ENCODE assay signal across 2 cellular contexts in genomic region chr15:101447168-101447533, GRCh38.
TF ChIP-seq lines count a peak whose summit lies in the region.

No MANE protein-coding gene starts in this region.

TF ChIP-seq in HepG2, 621 proteins besides CTCF, POLR2A, EP300 and RAD21 (continues in another document):
- TF ChIP-seq, protein P1, sequence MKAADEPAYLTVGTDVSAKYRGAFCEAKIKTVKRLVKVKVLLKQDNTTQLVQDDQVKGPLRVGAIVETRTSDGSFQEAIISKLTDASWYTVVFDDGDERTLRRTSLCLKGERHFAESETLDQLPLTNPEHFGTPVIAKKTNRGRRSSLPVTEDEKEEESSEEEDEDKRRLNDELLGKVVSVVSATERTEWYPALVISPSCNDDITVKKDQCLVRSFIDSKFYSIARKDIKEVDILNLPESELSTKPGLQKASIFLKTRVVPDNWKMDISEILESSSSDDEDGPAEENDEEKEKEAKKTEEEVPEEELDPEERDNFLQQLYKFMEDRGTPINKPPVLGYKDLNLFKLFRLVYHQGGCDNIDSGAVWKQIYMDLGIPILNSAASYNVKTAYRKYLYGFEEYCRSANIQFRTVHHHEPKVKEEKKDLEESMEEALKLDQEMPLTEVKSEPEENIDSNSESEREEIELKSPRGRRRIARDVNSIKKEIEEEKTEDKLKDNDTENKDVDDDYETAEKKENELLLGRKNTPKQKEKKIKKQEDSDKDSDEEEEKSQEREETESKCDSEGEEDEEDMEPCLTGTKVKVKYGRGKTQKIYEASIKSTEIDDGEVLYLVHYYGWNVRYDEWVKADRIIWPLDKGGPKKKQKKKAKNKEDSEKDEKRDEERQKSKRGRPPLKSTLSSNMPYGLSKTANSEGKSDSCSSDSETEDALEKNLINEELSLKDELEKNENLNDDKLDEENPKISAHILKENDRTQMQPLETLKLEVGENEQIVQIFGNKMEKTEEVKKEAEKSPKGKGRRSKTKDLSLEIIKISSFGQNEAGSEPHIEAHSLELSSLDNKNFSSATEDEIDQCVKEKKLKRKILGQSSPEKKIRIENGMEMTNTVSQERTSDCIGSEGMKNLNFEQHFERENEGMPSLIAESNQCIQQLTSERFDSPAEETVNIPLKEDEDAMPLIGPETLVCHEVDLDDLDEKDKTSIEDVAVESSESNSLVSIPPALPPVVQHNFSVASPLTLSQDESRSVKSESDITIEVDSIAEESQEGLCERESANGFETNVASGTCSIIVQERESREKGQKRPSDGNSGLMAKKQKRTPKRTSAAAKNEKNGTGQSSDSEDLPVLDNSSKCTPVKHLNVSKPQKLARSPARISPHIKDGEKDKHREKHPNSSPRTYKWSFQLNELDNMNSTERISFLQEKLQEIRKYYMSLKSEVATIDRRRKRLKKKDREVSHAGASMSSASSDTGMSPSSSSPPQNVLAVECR (CRISPR knock-in tag; IDR thresholded peaks at IDR 0.05; ENCODE audit: borderline replicate concordance), result 0 out of 2 replicates have a peak, but pooled peaks have one; percentile 19
- TF ChIP-seq AKNA (CRISPR knock-in tag; IDR thresholded peaks at IDR 0.05; ENCODE audit: borderline replicate concordance), result no peak
- TF ChIP-seq ZMYM3 (CRISPR knock-in tag; IDR thresholded peaks at IDR 0.05), result peak; percentile 96
- no peak for TF ChIP-seq MBD4 (IDR thresholded peaks at IDR 0.05; ENCODE audit: borderline replicate concordance, low read length)
- TF ChIP-seq KDM5A (IDR thresholded peaks at IDR 0.05; ENCODE audit: borderline replicate concordance, low read length), result no peak
- no peak for TF ChIP-seq ZNF780A (CRISPR knock-in tag; IDR thresholded peaks at IDR 0.05)
- TF ChIP-seq, protein P2, sequence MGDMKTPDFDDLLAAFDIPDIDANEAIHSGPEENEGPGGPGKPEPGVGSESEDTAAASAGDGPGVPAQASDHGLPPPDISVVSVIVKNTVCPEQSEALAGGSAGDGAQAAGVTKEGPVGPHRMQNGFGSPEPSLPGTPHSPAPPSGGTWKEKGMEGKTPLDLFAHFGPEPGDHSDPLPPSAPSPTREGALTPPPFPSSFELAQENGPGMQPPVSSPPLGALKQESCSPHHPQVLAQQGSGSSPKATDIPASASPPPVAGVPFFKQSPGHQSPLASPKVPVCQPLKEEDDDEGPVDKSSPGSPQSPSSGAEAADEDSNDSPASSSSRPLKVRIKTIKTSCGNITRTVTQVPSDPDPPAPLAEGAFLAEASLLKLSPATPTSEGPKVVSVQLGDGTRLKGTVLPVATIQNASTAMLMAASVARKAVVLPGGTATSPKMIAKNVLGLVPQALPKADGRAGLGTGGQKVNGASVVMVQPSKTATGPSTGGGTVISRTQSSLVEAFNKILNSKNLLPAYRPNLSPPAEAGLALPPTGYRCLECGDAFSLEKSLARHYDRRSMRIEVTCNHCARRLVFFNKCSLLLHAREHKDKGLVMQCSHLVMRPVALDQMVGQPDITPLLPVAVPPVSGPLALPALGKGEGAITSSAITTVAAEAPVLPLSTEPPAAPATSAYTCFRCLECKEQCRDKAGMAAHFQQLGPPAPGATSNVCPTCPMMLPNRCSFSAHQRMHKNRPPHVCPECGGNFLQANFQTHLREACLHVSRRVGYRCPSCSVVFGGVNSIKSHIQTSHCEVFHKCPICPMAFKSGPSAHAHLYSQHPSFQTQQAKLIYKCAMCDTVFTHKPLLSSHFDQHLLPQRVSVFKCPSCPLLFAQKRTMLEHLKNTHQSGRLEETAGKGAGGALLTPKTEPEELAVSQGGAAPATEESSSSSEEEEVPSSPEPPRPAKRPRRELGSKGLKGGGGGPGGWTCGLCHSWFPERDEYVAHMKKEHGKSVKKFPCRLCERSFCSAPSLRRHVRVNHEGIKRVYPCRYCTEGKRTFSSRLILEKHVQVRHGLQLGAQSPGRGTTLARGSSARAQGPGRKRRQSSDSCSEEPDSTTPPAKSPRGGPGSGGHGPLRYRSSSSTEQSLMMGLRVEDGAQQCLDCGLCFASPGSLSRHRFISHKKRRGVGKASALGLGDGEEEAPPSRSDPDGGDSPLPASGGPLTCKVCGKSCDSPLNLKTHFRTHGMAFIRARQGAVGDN (CRISPR knock-in tag; IDR thresholded peaks at IDR 0.05), result peak; percentile 72
- peak; percentile 45 for TF ChIP-seq SRSF1 (optimal IDR thresholded peaks at IDR 0.05; ENCODE audit: low read depth, low read length)
- TF ChIP-seq TP53 (CRISPR knock-in tag; conservative IDR thresholded peaks at IDR 0.05), result no peak
- TF ChIP-seq ZNF670 (CRISPR knock-in tag; IDR thresholded peaks at IDR 0.05; ENCODE audit: borderline replicate concordance), result peak; percentile 70
- TF ChIP-seq ZNF263 (CRISPR knock-in tag; IDR thresholded peaks at IDR 0.05), result no peak
- TF ChIP-seq ADNP (CRISPR knock-in tag; IDR thresholded peaks at IDR 0.05), result peak; percentile 76; the same call in 1 of the 2 replicates

TF ChIP-seq in GM12891, 5 proteins besides CTCF, POLR2A, EP300 and RAD21:
- TF ChIP-seq PAX5 (IDR thresholded peaks at IDR 0.05; ENCODE audit: insufficient read depth, low read length, severe bottlenecking) (no peak), SPI1 (IDR thresholded peaks at IDR 0.05; ENCODE audit: low read depth, low read length) (no peak), TAF1 (IDR thresholded peaks at IDR 0.05; ENCODE audit: low read depth, low read length) (no peak), POLR2AphosphoS5 (IDR thresholded peaks at IDR 0.05; ENCODE audit: low read depth, low read length) (no peak), POU2F2 (IDR thresholded peaks at IDR 0.05; ENCODE audit: low read depth, low read length) (no peak)
